Comparison of ENCODE assay signal across 18 cellular contexts in genomic region chr3:7371693-7372572, GRCh38.
"Had no signal": no experiment of that assay in that cellular context is flagged by ENCODE, and none has a peak within 500 bp of the region (broad histone marks: within the 10 kb centered on the region; RNA-seq: fewer than 3 reads in every experiment).

No MANE protein-coding gene starts in this region.

- H3K9me3 Mint-ChIP-seq: memory B cell; mesothelial cell of epicardium; natural killer cell treated with Interleukin-12 subunit alpha and Interleukin-12 subunit beta and Interleukin-15 and Interleukin-18, amount 100 ng/mL, for 72 hours had no signal

- H2AFZ ChIP-seq: hepatocyte had no signal

- H3K27ac ChIP-seq: epithelial cell of prostate, esophagus squamous epithelium, hepatocyte, right atrium auricular region, sigmoid colon, skin epidermis, stomach had no signal

- H3K36me3 ChIP-seq: esophagus squamous epithelium, right atrium auricular region, sigmoid colon, stomach had no signal

- H3K27ac Mint-ChIP-seq: dendritic cell treated with granulocyte-macrophage colony-stimulating factor and Interleukin-4, amounts not matched to agents 40 ng/mL and 50 ng/mL, for 4 days; effector memory CD8-positive, alpha-beta T cell; memory B cell; mesothelial cell of epicardium; natural killer cell treated with Interleukin-12 subunit alpha and Interleukin-12 subunit beta and Interleukin-15 and Interleukin-18, amount 100 ng/mL, for 72 hours had no signal

- H3K27me3 Mint-ChIP-seq: dendritic cell treated with granulocyte-macrophage colony-stimulating factor and Interleukin-4, amounts not matched to agents 40 ng/mL and 50 ng/mL, for 4 days; effector memory CD8-positive, alpha-beta T cell; memory B cell; natural killer cell treated with Interleukin-12 subunit alpha and Interleukin-12 subunit beta and Interleukin-15 and Interleukin-18, amount 100 ng/mL, for 72 hours had no signal

- H3K4me2 ChIP-seq: hepatocyte had no signal

- DNase-seq: cerebellar nuclear complex; effector memory CD8-positive, alpha-beta T cell; esophagus squamous epithelium; foreskin fibroblast; left colon; sigmoid colon; stimulated activated naive CD4-positive, alpha-beta T cell; stomach; substantia nigra; trophoblast cell had no signal

- H3K27me3 ChIP-seq: esophagus squamous epithelium, hepatocyte, right atrium auricular region, sigmoid colon, stomach had no signal

- H3K4me1 ChIP-seq: esophagus squamous epithelium, right atrium auricular region, sigmoid colon, stomach had no signal

- ATAC-seq: effector memory CD8-positive, alpha-beta T cell; left colon; natural killer cell treated with Interleukin-12 subunit alpha and Interleukin-12 subunit beta and Interleukin-15 and Interleukin-18, amount 100 ng/mL, for 72 hours had no signal

- H3K4me3 Mint-ChIP-seq: dendritic cell treated with granulocyte-macrophage colony-stimulating factor and Interleukin-4, amounts not matched to agents 40 ng/mL and 50 ng/mL, for 4 days; effector memory CD8-positive, alpha-beta T cell; memory B cell; mesothelial cell of epicardium; natural killer cell treated with Interleukin-12 subunit alpha and Interleukin-12 subunit beta and Interleukin-15 and Interleukin-18, amount 100 ng/mL, for 72 hours had no signal

- H3K9me3 ChIP-seq: esophagus squamous epithelium, right atrium auricular region, sigmoid colon, stomach had no signal

- H3K4me3 ChIP-seq: esophagus squamous epithelium, hepatocyte, right atrium auricular region, sigmoid colon, skin epidermis, stomach had no signal

- H3K79me2 ChIP-seq: hepatocyte had no signal

- H3K36me3 Mint-ChIP-seq: memory B cell; mesothelial cell of epicardium; natural killer cell treated with Interleukin-12 subunit alpha and Interleukin-12 subunit beta and Interleukin-15 and Interleukin-18, amount 100 ng/mL, for 72 hours had no signal

- H3K4me1 Mint-ChIP-seq: memory B cell had no signal
